Comparison of ENCODE assay signal across 13 cellular contexts in genomic region chr7:42661312-42661711, GRCh38.
A peak's percentile ranks its signal among the peaks of the same experiment; 100 is the strongest.
DNase-seq lines count a peak whose midpoint lies in the region; ATAC-seq and TF ChIP-seq lines count a peak whose summit lies in the region.
"Had no signal": no experiment of that assay in that cellular context is flagged by ENCODE, and none has a peak within 500 bp of the region (broad histone marks: within the 10 kb centered on the region; RNA-seq: fewer than 3 reads in every experiment).

No MANE protein-coding gene starts in this region.

- H3K4me1 ChIP-seq in gastrocnemius medialis: no peaks in the 10 kb centered on the region

- no peak for TF ChIP-seq CTCF in gastrocnemius medialis (IDR thresholded peaks at IDR 0.05 in 4 of 5, conservative IDR thresholded peaks at IDR 0.05 in 1 of 5)

- no peaks in the 10 kb centered on the region for H3K9me3 ChIP-seq in gastrocnemius medialis

- DNase-seq in GM04503 (ENCODE audit: low read depth) (peak; percentile 34), RKO (ENCODE audit: low spot score) (peak; percentile 85), epithelial cell of prostate (ENCODE audit: low read depth, low spot score) (peak; percentile 68), renal cortical epithelial cell (ENCODE audit: low read depth) (peak; percentile 84), gastrocnemius medialis (no peak), DMS114 treated with DMSO at 0.1 percent for 48 hours (lab: John Stamatoyannopoulos, UW; ENCODE audit: unreplicated experiment) (no peak)
- DNase-seq: activated T-cell treated with anti-CD3 and anti-CD28 coated beads, Interleukin-2, amount 50 U/mL, for 4 hours; amygdala; effector CD8-positive, alpha-beta T cell; NCI-H1436 treated with DMSO at 0.1 percent for 48 hours; retina had no signal

- intact Hi-C loops in gastrocnemius medialis (cut with DNase I; ENCODE audit: low total_unique reads): no loop called here

- peak overlapping the region; percentile 87 for H3K27ac ChIP-seq in epithelial cell of prostate
- no peak overlapping the region for H3K27ac ChIP-seq in gastrocnemius medialis

- in situ Hi-C loops in gastrocnemius medialis (cut with MboI; ENCODE audit: low sequenced_read_pairs in 4 of 4): no loop called here

- ATAC-seq in GM21717 (IDR thresholded peaks at IDR 0.05; ENCODE audit: unreplicated experiment): no peak
- ATAC-seq in GM19452 (IDR thresholded peaks at IDR 0.05; ENCODE audit: unreplicated experiment): no peak
- ATAC-seq in gastrocnemius medialis: no peak
- ATAC-seq: activated T-cell treated with anti-CD3 and anti-CD28 coated beads, Interleukin-2, amount 50 U/mL, for 4 hours had no signal

- no peaks in the 10 kb centered on the region for H3K27me3 ChIP-seq in gastrocnemius medialis

- no peak overlapping the region for H3K4me3 ChIP-seq in gastrocnemius medialis

- TF ChIP-seq POLR2A in gastrocnemius medialis (IDR thresholded peaks at IDR 0.05): no peak

- H3K36me3 ChIP-seq in gastrocnemius medialis: no peaks in the 10 kb centered on the region

Comparison
In these comparisons a context has a peak if more than half of its experiments do, and no peak if none do; other contexts are left out.
1. DNase-seq: peak in GM04503 (single experiment), RKO (single experiment), epithelial cell of prostate (single experiment) and renal cortical epithelial cell (single experiment); none in gastrocnemius medialis (0 of 2) and DMS114 treated with DMSO at 0.1 percent for 48 hours (single experiment).